ENCODE assay signal across 8 cellular contexts in genomic region chr16:15961060-15961511, GRCh38. TPM values are rescaled to one million over a fixed set of nuclear protein-coding genes. Genes with fewer than 3 reads are reported as not detected.
DNase-seq lines count a peak whose midpoint lies in the region; ATAC-seq and TF ChIP-seq lines count a peak whose summit lies in the region.

No MANE protein-coding gene starts in this region.

- TF ChIP-seq CTCF in GM06990 (IDR thresholded peaks at IDR 0.05; ENCODE audit: insufficient read depth, low read length, poor library complexity, severe bottlenecking): no peak
- no peak for TF ChIP-seq CTCF in endodermal cell (conservative IDR thresholded peaks at IDR 0.05)

- no peaks in the 10 kb centered on the region for H3K27me3 Mint-ChIP-seq in endodermal cell (ENCODE audit: insufficient read depth)

- H2BK12ac ChIP-seq in mesenchymal stem cell (ENCODE audit: low read length in 2 of 2): no peak overlapping the region

- peak; percentile 59 for DNase-seq in GM06990 (ENCODE audit: extremely low read depth, insufficient read length)
- no peak for DNase-seq in endodermal cell
- DNase-seq in stimulated activated CD8-positive, alpha-beta memory T cell treated with anti-CD3 and anti-CD28 coated beads, Interleukin-7, amount 100 ng/mL, for 1 hour (ENCODE audit: low read depth in 2 of 2): peak; percentile 30 to 32
- no peak for DNase-seq in germinal center (ENCODE audit: low spot score)
- no peak for DNase-seq in NCI-H2171 (lab: John Stamatoyannopoulos, UW)
- DNase-seq in mesenchymal stem cell: no peak

- H2AFZ ChIP-seq in mesenchymal stem cell (ENCODE audit: low read depth, low read length): no peak overlapping the region

- no peak overlapping the region for H3K18ac ChIP-seq in mesenchymal stem cell (ENCODE audit: low read depth in 1 of 2, low read length in 2 of 2)

- H3K4me2 ChIP-seq in mesenchymal stem cell (ENCODE audit: low read length, poor library complexity, severe bottlenecking): no peak overlapping the region

- peak overlapping the region; percentile 61 for H3K27ac Mint-ChIP-seq in endodermal cell

- H3K36me3 ChIP-seq in GM06990 (ENCODE audit: control insufficient read depth, insufficient read depth, low read length) (no peaks in the 10 kb centered on the region; the same call in 1 of the 2 replicates), endodermal cell (ENCODE audit: control insufficient read depth, insufficient read depth, low read length) (peaks cover 2% of the 10 kb centered on the region), mesenchymal stem cell (ENCODE audit: control insufficient read depth in 1 of 2, insufficient read depth in 2 of 2, low read depth in 1 of 2, low read length in 2 of 2) (peaks cover 0 to 3% of the 10 kb centered on the region in 2 experiments)

- H3K9me3 ChIP-seq in endodermal cell (ENCODE audit: control insufficient read depth, low read length) (peaks cover 24% of the 10 kb centered on the region), mesenchymal stem cell (ENCODE audit: control insufficient read depth, low read length) (no peaks in the 10 kb centered on the region)

- WGBS in endodermal cell (ENCODE audit: insufficient coverage in 1 of 2, insufficient read length in 1 of 2), 2 experiments: 88 to 100% methylated on average over 1 to 5 of the region's 5 CpGs
- WGBS in mesenchymal stem cell: 80% methylated on average over 5 of the region's 5 CpGs

- H3K4me1 ChIP-seq in endodermal cell (ENCODE audit: control insufficient read depth, insufficient read depth, low read length) (peaks cover 6% of the 10 kb centered on the region), mesenchymal stem cell (ENCODE audit: control insufficient read depth, insufficient read depth, low read depth, low read length) (peaks cover 11% of the 10 kb centered on the region)

- no peak overlapping the region for H4K8ac ChIP-seq in mesenchymal stem cell (ENCODE audit: low read length)

- H3K27ac ChIP-seq in endodermal cell (ENCODE audit: low read depth, low read length) (no peak overlapping the region), mesenchymal stem cell (ENCODE audit: low read length, poor library complexity, severe bottlenecking) (no peak overlapping the region)

- H3K36me3 Mint-ChIP-seq in endodermal cell (ENCODE audit: low read depth): peaks cover 24% of the 10 kb centered on the region

- peaks cover 18% of the 10 kb centered on the region for H3K4me1 Mint-ChIP-seq in endodermal cell

- H3K4ac ChIP-seq in mesenchymal stem cell (ENCODE audit: low read depth in 1 of 2, low read length in 2 of 2): no peak overlapping the region

- peaks cover 29% of the 10 kb centered on the region for H3K9me3 Mint-ChIP-seq in endodermal cell

- peaks cover 34% of the 10 kb centered on the region for H3K79me1 ChIP-seq in mesenchymal stem cell (replicated peaks; ENCODE audit: low read length, poor library complexity, severe bottlenecking)

- H3K14ac ChIP-seq in mesenchymal stem cell (ENCODE audit: low read length in 2 of 2): no peak overlapping the region

- no peak overlapping the region for H3K9ac ChIP-seq in endodermal cell (ENCODE audit: extremely low read depth, low read length, poor library complexity, severe bottlenecking)
- H3K9ac ChIP-seq in mesenchymal stem cell (ENCODE audit: low read length): no peak overlapping the region

- H2BK120ac ChIP-seq in mesenchymal stem cell (ENCODE audit: low read depth, low read length): no peak overlapping the region

- H3K4me3 Mint-ChIP-seq in endodermal cell: no peak overlapping the region

- peak; percentile 68 for ATAC-seq in HG02759 (IDR thresholded peaks at IDR 0.05; ENCODE audit: unreplicated experiment)
- ATAC-seq in activated CD4-positive, CD25-positive, alpha-beta regulatory T cell treated with anti-CD3 and anti-CD28 coated beads, Interleukin-2, amount 50 U/mL, for 24 hours: peak; percentile 93 to 94

- H2BK15ac ChIP-seq in mesenchymal stem cell (ENCODE audit: low read depth, poor library complexity, severe bottlenecking): no peak overlapping the region

- H3K27me3 ChIP-seq in GM06990 (replicated peaks; ENCODE audit: control insufficient read depth, insufficient read depth, low read length) (no peaks in the 10 kb centered on the region), endodermal cell (ENCODE audit: control insufficient read depth, insufficient read depth, low read length, poor library complexity, severe bottlenecking) (no peaks in the 10 kb centered on the region), mesenchymal stem cell (ENCODE audit: control insufficient read depth in 1 of 2, insufficient read depth in 1 of 2, low read length in 2 of 2) (no peaks in the 10 kb centered on the region)

- H3K23ac ChIP-seq in mesenchymal stem cell (ENCODE audit: low read length in 2 of 2): no peak overlapping the region

- no peak overlapping the region for H4K91ac ChIP-seq in mesenchymal stem cell (ENCODE audit: low read length)

- H2AK5ac ChIP-seq in mesenchymal stem cell (ENCODE audit: low read length, severe bottlenecking): no peak overlapping the region

- H3K4me3 ChIP-seq in GM06990 (replicated peaks; ENCODE audit: low read depth, low read length) (peak overlapping the region; percentile 40), endodermal cell (ENCODE audit: low read length) (peak overlapping the region; percentile 61), mesenchymal stem cell (ENCODE audit: insufficient read depth in 1 of 2, low read depth in 1 of 2, low read length in 2 of 2) (no peak overlapping the region)

- no peak overlapping the region for H2BK5ac ChIP-seq in mesenchymal stem cell (ENCODE audit: low read depth, low read length, poor library complexity, severe bottlenecking)

RNA-seq across cellular contexts. Expression of gene ABCC1, which starts 11.7 kb away (rescaled TPM):
- total RNA-seq in endodermal cell: 10 to 100 TPM; 47.1 to 51.2 TPM
- polyA plus RNA-seq in endodermal cell (2013, experiment 1 of 2): 32.4 TPM
- polyA plus RNA-seq in endodermal cell (2013, experiment 2 of 2): 31.2 TPM
- polyA plus RNA-seq in mesenchymal stem cell (2013, experiment 1 of 2): 42.8 TPM
- 39.9 TPM for polyA plus RNA-seq in mesenchymal stem cell (2013, experiment 2 of 2)

Comparison
In these comparisons a context has a peak if more than half of its experiments do, and no peak if none do; other contexts are left out.
1. DNase-seq: peak in GM06990 (single experiment) and stimulated activated CD8-positive, alpha-beta memory T cell treated with anti-CD3 and anti-CD28 coated beads, Interleukin-7, amount 100 ng/mL, for 1 hour (2 of 2); none in endodermal cell (single experiment), germinal center (single experiment), NCI-H2171 (single experiment) and mesenchymal stem cell (single experiment).
2. H3K4me3 ChIP-seq: peak in GM06990 (single experiment) and endodermal cell (single experiment); none in mesenchymal stem cell (0 of 2).